10 cellular contexts compared by ENCODE assay signal in genomic region chr13:33722216-33722900, GRCh38.
DNase-seq lines count a peak whose midpoint lies in the region; ATAC-seq and TF ChIP-seq lines count a peak whose summit lies in the region.
"Had no signal": no experiment of that assay in that cellular context is flagged by ENCODE, and none has a peak within 500 bp of the region (broad histone marks: within the 10 kb centered on the region; RNA-seq: fewer than 3 reads in every experiment).

No MANE protein-coding gene starts in this region.

- CTCF ChIA-PET in activated CD8-positive, alpha-beta T cell treated with anti-CD3 and anti-CD28 coated beads for 36 hours (lab: Charles Lee) = interaction anchor here (1.2 to 6.1 kb wide), 5 partner anchors 14 to 492 kb away, joined by 5 to 60 read pairs (median 6); no protein-coding TSS in a partner anchor
- CTCF ChIA-PET in activated CD8-positive, alpha-beta T cell treated with anti-CD3 and anti-CD28 coated beads, Interleukin-2, amount 10 ng/mL, durations not matched to agents 7 days and 5 days (lab: Charles Lee) = interaction anchor here (0.6 to 4.9 kb wide), 7 partner anchors 9 to 493 kb away, joined by 3 to 45 read pairs (median 4); partner anchors contain the start of gene RFC3
- CTCF ChIA-PET in RWPE1 (lab: Yijun Ruan, JAX) = interaction anchor here (0.6 kb wide), 1 partner anchor 653 kb away, joined by 4 read pairs; no protein-coding TSS in a partner anchor

- no peaks in the 10 kb centered on the region for H3K79me1 ChIP-seq in mesendoderm (ENCODE audit: low read length)

- intact Hi-C loops in activated CD8-positive, alpha-beta T cell treated with anti-CD3 and anti-CD28 coated beads for 36 hours (cut with micrococcal nuclease) = loop anchor here (2.0 to 5.0 kb wide), 4 partner anchors 110 to 495 kb away; no protein-coding TSS in a partner anchor

- H3K27me3 Mint-ChIP-seq in activated CD8-positive, alpha-beta T cell treated with anti-CD3 and anti-CD28 coated beads for 36 hours = no peaks in the 10 kb centered on the region
- H3K27me3 Mint-ChIP-seq in activated CD8-positive, alpha-beta T cell treated with anti-CD3 and anti-CD28 coated beads, Interleukin-2, amount 10 ng/mL, durations not matched to agents 7 days and 5 days (ENCODE audit: low read depth) = no peaks in the 10 kb centered on the region

- DNase-seq in activated CD8-positive, alpha-beta T cell treated with anti-CD3 and anti-CD28 coated beads for 36 hours = no peak
- no peak for DNase-seq in activated CD8-positive, alpha-beta T cell treated with anti-CD3 and anti-CD28 coated beads, Interleukin-2, amount 10 ng/mL, durations not matched to agents 7 days and 5 days
- DNase-seq in NCI-H69 (lab: John Stamatoyannopoulos, UW) (peak; percentile 3), fibroblast of pulmonary artery (ENCODE audit: low read depth) (peak; percentile 28), RWPE1 (ENCODE audit: low spot score) (no peak), DMS 273 (lab: John Stamatoyannopoulos, UW; ENCODE audit: unreplicated experiment) (no peak), mesendoderm (no peak)
- DNase-seq: BE2C; effector memory CD4-positive, alpha-beta T cell had no signal

- peak overlapping the region; percentile 54 for H3K27ac Mint-ChIP-seq in activated CD8-positive, alpha-beta T cell treated with anti-CD3 and anti-CD28 coated beads for 36 hours
- no peak overlapping the region for H3K27ac Mint-ChIP-seq in activated CD8-positive, alpha-beta T cell treated with anti-CD3 and anti-CD28 coated beads, Interleukin-2, amount 10 ng/mL, durations not matched to agents 7 days and 5 days

- POLR2A ChIA-PET in activated CD8-positive, alpha-beta T cell treated with anti-CD3 and anti-CD28 coated beads for 36 hours (lab: Charles Lee) = no interaction called here
- POLR2A ChIA-PET in activated CD8-positive, alpha-beta T cell treated with anti-CD3 and anti-CD28 coated beads, Interleukin-2, amount 10 ng/mL, durations not matched to agents 7 days and 5 days (lab: Charles Lee) = interaction anchor here (2.5 kb wide), 1 partner anchor 179 kb away, joined by 11 read pairs; no protein-coding TSS in a partner anchor
- POLR2A ChIA-PET in RWPE1 (lab: Yijun Ruan, JAX; ENCODE audit: low non-redundant PET) = no interaction called here

- no peak overlapping the region for H2AK5ac ChIP-seq in mesendoderm (ENCODE audit: low read length)

- no peak for TF ChIP-seq CTCF in activated CD8-positive, alpha-beta T cell treated with anti-CD3 and anti-CD28 coated beads for 36 hours (IDR thresholded peaks at IDR 0.05)
- TF ChIP-seq CTCF in fibroblast of pulmonary artery (IDR thresholded peaks at IDR 0.05; ENCODE audit: low read length, missing control alignments) = no peak
- TF ChIP-seq CTCF in RWPE1 (conservative IDR thresholded peaks at IDR 0.05; ENCODE audit: low read depth) = no peak

- H3K4me1 Mint-ChIP-seq in activated CD8-positive, alpha-beta T cell treated with anti-CD3 and anti-CD28 coated beads for 36 hours (ENCODE audit: low read depth) = peaks cover 21% of the 10 kb centered on the region
- H3K4me1 Mint-ChIP-seq in activated CD8-positive, alpha-beta T cell treated with anti-CD3 and anti-CD28 coated beads, Interleukin-2, amount 10 ng/mL, durations not matched to agents 7 days and 5 days (ENCODE audit: low read depth) = peaks cover 12% of the 10 kb centered on the region

- H4K8ac ChIP-seq in mesendoderm (ENCODE audit: low read depth, low read length) = no peak overlapping the region

- no peaks in the 10 kb centered on the region for H3K9me3 Mint-ChIP-seq in activated CD8-positive, alpha-beta T cell treated with anti-CD3 and anti-CD28 coated beads for 36 hours
- H3K9me3 Mint-ChIP-seq in activated CD8-positive, alpha-beta T cell treated with anti-CD3 and anti-CD28 coated beads, Interleukin-2, amount 10 ng/mL, durations not matched to agents 7 days and 5 days (ENCODE audit: insufficient read depth) = no peaks in the 10 kb centered on the region

- H3K18ac ChIP-seq in mesendoderm (ENCODE audit: low read length) = no peak overlapping the region

- WGBS in mesendoderm (ENCODE audit: extremely low coverage, insufficient coverage, low lambda C conversion rate) = no CpG with 5 or more reads among the region's 3 CpGs

- H3K4me3 Mint-ChIP-seq in activated CD8-positive, alpha-beta T cell treated with anti-CD3 and anti-CD28 coated beads for 36 hours = no peak overlapping the region
- no peak overlapping the region for H3K4me3 Mint-ChIP-seq in activated CD8-positive, alpha-beta T cell treated with anti-CD3 and anti-CD28 coated beads, Interleukin-2, amount 10 ng/mL, durations not matched to agents 7 days and 5 days

- peak; percentile 50 for ATAC-seq in activated CD8-positive, alpha-beta T cell treated with anti-CD3 and anti-CD28 coated beads for 36 hours
- ATAC-seq in activated CD8-positive, alpha-beta T cell treated with anti-CD3 and anti-CD28 coated beads, Interleukin-2, amount 10 ng/mL, durations not matched to agents 7 days and 5 days = no peak

- no peak overlapping the region for H3K4me2 ChIP-seq in mesendoderm (ENCODE audit: low read length)

- H3K27ac ChIP-seq in stomach smooth muscle (ENCODE audit: low read length) = peak overlapping the region; percentile 2
- no peak overlapping the region for H3K27ac ChIP-seq in RWPE1
- no peak overlapping the region for H3K27ac ChIP-seq in mesendoderm (ENCODE audit: low read depth, low read length)

- no peaks in the 10 kb centered on the region for H3K27me3 ChIP-seq in stomach smooth muscle (ENCODE audit: control insufficient read depth in 1 of 2, insufficient read depth in 2 of 2, low read length in 2 of 2)
- no peaks in the 10 kb centered on the region for H3K27me3 ChIP-seq in mesendoderm (ENCODE audit: insufficient read depth, low read length, poor library complexity)
- H3K27me3 ChIP-seq: BE2C had no signal

- no peak overlapping the region for H2BK120ac ChIP-seq in mesendoderm (ENCODE audit: low read depth, low read length)

- H4K5ac ChIP-seq in mesendoderm (ENCODE audit: low read length) = no peak overlapping the region

- H3K79me2 ChIP-seq in mesendoderm (ENCODE audit: control insufficient read depth, insufficient read depth, low read length) = no peaks in the 10 kb centered on the region

- H3K4ac ChIP-seq in mesendoderm (ENCODE audit: low read depth, low read length) = no peak overlapping the region

- H3K9me3 ChIP-seq in stomach smooth muscle (ENCODE audit: control insufficient read depth in 2 of 2, low read length in 2 of 2) = no peaks in the 10 kb centered on the region
- H3K9me3 ChIP-seq: BE2C had no signal

- H3K4me1 ChIP-seq in stomach smooth muscle (ENCODE audit: control insufficient read depth, insufficient read depth, low read length) (peaks cover 7% of the 10 kb centered on the region), mesendoderm (ENCODE audit: control insufficient read depth, low read depth, low read length) (peaks cover 3% of the 10 kb centered on the region)

- H3K23ac ChIP-seq in mesendoderm (ENCODE audit: low read length) = no peak overlapping the region

- no peak overlapping the region for H3K56ac ChIP-seq in mesendoderm (ENCODE audit: low read length)

- H3K36me3 ChIP-seq in stomach smooth muscle (ENCODE audit: control insufficient read depth in 2 of 2, insufficient read depth in 2 of 2, low read length in 2 of 2) = no peaks in the 10 kb centered on the region
- no peaks in the 10 kb centered on the region for H3K36me3 ChIP-seq in mesendoderm (ENCODE audit: control insufficient read depth, insufficient read depth, low read length)
- H3K36me3 ChIP-seq: BE2C had no signal

- no peak overlapping the region for H3K4me3 ChIP-seq in fibroblast of pulmonary artery (replicated peaks; ENCODE audit: low read depth, low read length)
- H3K4me3 ChIP-seq in stomach smooth muscle (ENCODE audit: low read length in 2 of 2) = no peak overlapping the region
- no peak overlapping the region for H3K4me3 ChIP-seq in mesendoderm (ENCODE audit: low read length)

- H2BK5ac ChIP-seq in mesendoderm (ENCODE audit: low read length) = no peak overlapping the region

- no peak overlapping the region for H2BK15ac ChIP-seq in mesendoderm (replicated peaks; ENCODE audit: low read depth)

- H3K36me3 Mint-ChIP-seq in activated CD8-positive, alpha-beta T cell treated with anti-CD3 and anti-CD28 coated beads for 36 hours (ENCODE audit: low read depth) = no peaks in the 10 kb centered on the region
- H3K36me3 Mint-ChIP-seq in activated CD8-positive, alpha-beta T cell treated with anti-CD3 and anti-CD28 coated beads, Interleukin-2, amount 10 ng/mL, durations not matched to agents 7 days and 5 days (ENCODE audit: low read depth) = no peaks in the 10 kb centered on the region

- H3K9ac ChIP-seq in stomach smooth muscle (ENCODE audit: low read length in 2 of 2) (peak overlapping the region in 1 of 2 donors; percentile 36), mesendoderm (ENCODE audit: low read length) (no peak overlapping the region)

Comparison
In these comparisons a context has a peak if more than half of its experiments do, and no peak if none do; other contexts are left out.
1. DNase-seq: peak in NCI-H69 (single experiment) and fibroblast of pulmonary artery (single experiment); none in activated CD8-positive, alpha-beta T cell treated with anti-CD3 and anti-CD28 coated beads for 36 hours (single experiment), activated CD8-positive, alpha-beta T cell treated with anti-CD3 and anti-CD28 coated beads, Interleukin-2, amount 10 ng/mL, durations not matched to agents 7 days and 5 days (single experiment), RWPE1 (single experiment), DMS 273 (single experiment) and mesendoderm (single experiment).